ENCODE assay signal across 1 cellular context in genomic region chr3:49929333-49930240, GRCh38.
TF ChIP-seq lines count a peak whose summit lies in the region.

TSS of gene MON1A (minus strand) at chr3:49929811. CDS start at chr3:49913346, 16,465 bp downstream.

TF ChIP-seq in HepG2, 621 proteins besides CTCF, POLR2A, EP300 and RAD21 (continued from another document and continues in another):
- TF ChIP-seq, protein P1, sequence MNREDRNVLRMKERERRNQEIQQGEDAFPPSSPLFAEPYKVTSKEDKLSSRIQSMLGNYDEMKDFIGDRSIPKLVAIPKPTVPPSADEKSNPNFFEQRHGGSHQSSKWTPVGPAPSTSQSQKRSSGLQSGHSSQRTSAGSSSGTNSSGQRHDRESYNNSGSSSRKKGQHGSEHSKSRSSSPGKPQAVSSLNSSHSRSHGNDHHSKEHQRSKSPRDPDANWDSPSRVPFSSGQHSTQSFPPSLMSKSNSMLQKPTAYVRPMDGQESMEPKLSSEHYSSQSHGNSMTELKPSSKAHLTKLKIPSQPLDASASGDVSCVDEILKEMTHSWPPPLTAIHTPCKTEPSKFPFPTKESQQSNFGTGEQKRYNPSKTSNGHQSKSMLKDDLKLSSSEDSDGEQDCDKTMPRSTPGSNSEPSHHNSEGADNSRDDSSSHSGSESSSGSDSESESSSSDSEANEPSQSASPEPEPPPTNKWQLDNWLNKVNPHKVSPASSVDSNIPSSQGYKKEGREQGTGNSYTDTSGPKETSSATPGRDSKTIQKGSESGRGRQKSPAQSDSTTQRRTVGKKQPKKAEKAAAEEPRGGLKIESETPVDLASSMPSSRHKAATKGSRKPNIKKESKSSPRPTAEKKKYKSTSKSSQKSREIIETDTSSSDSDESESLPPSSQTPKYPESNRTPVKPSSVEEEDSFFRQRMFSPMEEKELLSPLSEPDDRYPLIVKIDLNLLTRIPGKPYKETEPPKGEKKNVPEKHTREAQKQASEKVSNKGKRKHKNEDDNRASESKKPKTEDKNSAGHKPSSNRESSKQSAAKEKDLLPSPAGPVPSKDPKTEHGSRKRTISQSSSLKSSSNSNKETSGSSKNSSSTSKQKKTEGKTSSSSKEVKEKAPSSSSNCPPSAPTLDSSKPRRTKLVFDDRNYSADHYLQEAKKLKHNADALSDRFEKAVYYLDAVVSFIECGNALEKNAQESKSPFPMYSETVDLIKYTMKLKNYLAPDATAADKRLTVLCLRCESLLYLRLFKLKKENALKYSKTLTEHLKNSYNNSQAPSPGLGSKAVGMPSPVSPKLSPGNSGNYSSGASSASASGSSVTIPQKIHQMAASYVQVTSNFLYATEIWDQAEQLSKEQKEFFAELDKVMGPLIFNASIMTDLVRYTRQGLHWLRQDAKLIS (CRISPR knock-in tag; IDR thresholded peaks at IDR 0.05): no peak
- no peak for TF ChIP-seq KDM1A (CRISPR knock-in tag; IDR thresholded peaks at IDR 0.05)
- TF ChIP-seq ZNF432 (CRISPR knock-in tag; IDR thresholded peaks at IDR 0.05; ENCODE audit: borderline replicate concordance): no peak
- TF ChIP-seq TAF15 (IDR thresholded peaks at IDR 0.05; ENCODE audit: low read depth, low read length, poor library complexity, severe bottlenecking): no peak
- no peak for TF ChIP-seq PAWR (CRISPR knock-in tag; IDR thresholded peaks at IDR 0.05; ENCODE audit: borderline replicate concordance)
- TF ChIP-seq, protein P2, sequence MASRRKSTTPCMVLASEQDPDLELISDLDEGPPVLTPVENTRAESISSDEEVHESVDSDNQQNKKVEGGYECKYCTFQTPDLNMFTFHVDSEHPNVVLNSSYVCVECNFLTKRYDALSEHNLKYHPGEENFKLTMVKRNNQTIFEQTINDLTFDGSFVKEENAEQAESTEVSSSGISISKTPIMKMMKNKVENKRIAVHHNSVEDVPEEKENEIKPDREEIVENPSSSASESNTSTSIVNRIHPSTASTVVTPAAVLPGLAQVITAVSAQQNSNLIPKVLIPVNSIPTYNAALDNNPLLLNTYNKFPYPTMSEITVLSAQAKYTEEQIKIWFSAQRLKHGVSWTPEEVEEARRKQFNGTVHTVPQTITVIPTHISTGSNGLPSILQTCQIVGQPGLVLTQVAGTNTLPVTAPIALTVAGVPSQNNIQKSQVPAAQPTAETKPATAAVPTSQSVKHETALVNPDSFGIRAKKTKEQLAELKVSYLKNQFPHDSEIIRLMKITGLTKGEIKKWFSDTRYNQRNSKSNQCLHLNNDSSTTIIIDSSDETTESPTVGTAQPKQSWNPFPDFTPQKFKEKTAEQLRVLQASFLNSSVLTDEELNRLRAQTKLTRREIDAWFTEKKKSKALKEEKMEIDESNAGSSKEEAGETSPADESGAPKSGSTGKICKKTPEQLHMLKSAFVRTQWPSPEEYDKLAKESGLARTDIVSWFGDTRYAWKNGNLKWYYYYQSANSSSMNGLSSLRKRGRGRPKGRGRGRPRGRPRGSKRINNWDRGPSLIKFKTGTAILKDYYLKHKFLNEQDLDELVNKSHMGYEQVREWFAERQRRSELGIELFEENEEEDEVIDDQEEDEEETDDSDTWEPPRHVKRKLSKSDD (CRISPR knock-in tag; IDR thresholded peaks at IDR 0.05; ENCODE audit: low read depth): no peak
- TF ChIP-seq ZNF841 (CRISPR knock-in tag; IDR thresholded peaks at IDR 0.05; ENCODE audit: borderline replicate concordance): no peak
- no peak for TF ChIP-seq STAT5B (CRISPR knock-in tag; IDR thresholded peaks at IDR 0.05)
- peak; percentile 66; the same call in 1 of the 2 replicates for TF ChIP-seq KMT2A (CRISPR knock-in tag; IDR thresholded peaks at IDR 0.05)
- TF ChIP-seq FOXO4 (CRISPR knock-in tag; conservative IDR thresholded peaks at IDR 0.05): no peak
- TF ChIP-seq ZNF766 (CRISPR knock-in tag; IDR thresholded peaks at IDR 0.05; ENCODE audit: borderline replicate concordance): no peak; the same call in 1 of the 2 replicates
- TF ChIP-seq, protein P3, sequence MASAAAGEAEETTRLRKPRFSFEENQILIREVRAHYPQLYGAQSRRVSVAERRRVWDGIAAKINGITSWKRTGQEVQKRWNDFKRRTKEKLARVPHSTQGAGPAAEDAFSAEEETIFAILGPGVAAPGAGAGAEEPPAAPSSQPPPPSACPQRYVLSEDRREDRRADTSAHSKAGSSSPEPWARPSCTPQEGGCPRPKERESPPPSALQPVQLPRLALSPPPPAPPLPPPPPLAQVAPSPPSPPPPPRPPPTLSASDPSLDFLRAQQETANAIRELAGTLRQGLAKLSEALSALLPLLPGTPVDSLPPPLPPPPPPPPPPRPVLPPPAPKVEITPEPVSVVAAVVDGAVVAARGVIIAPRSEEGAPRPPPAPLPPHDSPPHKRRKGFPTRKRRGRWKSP (CRISPR knock-in tag; IDR thresholded peaks at IDR 0.05): peak; percentile 74; the same call in 1 of the 2 replicates
- no peak for TF ChIP-seq ZFP36L2 (CRISPR knock-in tag; IDR thresholded peaks at IDR 0.05)
- TF ChIP-seq ZNF205 (CRISPR knock-in tag; IDR thresholded peaks at IDR 0.05): peak; percentile 87; the same call in 1 of the 2 replicates
- TF ChIP-seq ELF1 (CRISPR knock-in tag; IDR thresholded peaks at IDR 0.05): peak; percentile 73
- TF ChIP-seq STAG1 (CRISPR knock-in tag; IDR thresholded peaks at IDR 0.05): peak; percentile 9; the same call in 1 of the 2 replicates
- TF ChIP-seq, protein P4, sequence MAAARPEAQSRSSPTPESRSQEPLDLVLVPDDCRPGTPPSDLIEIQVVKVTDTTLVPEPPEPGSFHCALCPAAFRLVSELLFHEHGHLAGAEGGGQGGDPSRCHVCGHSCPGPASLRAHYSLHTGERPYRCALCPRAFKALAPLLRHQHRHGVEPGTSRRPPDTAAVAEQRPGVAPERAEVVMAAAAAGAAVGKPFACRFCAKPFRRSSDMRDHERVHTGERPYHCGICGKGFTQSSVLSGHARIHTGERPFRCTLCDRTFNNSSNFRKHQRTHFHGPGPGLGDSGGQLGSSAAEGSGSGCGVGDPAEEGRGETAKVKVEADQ (CRISPR knock-in tag; IDR thresholded peaks at IDR 0.05; ENCODE audit: borderline replicate concordance): peak; percentile 61; the same call in 1 of the 2 replicates
- TF ChIP-seq, protein P5, sequence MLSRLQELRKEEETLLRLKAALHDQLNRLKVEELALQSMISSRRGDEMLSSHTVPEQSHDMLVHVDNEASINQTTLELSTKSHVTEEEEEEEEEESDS (CRISPR knock-in tag; IDR thresholded peaks at IDR 0.05; ENCODE audit: borderline replicate concordance): no peak
- no peak for TF ChIP-seq ZFAT (CRISPR knock-in tag; conservative IDR thresholded peaks at IDR 0.05)
- no peak for TF ChIP-seq ZNF607 (CRISPR knock-in tag; IDR thresholded peaks at IDR 0.05; ENCODE audit: borderline replicate concordance)
- no peak for TF ChIP-seq ZNF354B (CRISPR knock-in tag; IDR thresholded peaks at IDR 0.05)
- TF ChIP-seq, protein P6, sequence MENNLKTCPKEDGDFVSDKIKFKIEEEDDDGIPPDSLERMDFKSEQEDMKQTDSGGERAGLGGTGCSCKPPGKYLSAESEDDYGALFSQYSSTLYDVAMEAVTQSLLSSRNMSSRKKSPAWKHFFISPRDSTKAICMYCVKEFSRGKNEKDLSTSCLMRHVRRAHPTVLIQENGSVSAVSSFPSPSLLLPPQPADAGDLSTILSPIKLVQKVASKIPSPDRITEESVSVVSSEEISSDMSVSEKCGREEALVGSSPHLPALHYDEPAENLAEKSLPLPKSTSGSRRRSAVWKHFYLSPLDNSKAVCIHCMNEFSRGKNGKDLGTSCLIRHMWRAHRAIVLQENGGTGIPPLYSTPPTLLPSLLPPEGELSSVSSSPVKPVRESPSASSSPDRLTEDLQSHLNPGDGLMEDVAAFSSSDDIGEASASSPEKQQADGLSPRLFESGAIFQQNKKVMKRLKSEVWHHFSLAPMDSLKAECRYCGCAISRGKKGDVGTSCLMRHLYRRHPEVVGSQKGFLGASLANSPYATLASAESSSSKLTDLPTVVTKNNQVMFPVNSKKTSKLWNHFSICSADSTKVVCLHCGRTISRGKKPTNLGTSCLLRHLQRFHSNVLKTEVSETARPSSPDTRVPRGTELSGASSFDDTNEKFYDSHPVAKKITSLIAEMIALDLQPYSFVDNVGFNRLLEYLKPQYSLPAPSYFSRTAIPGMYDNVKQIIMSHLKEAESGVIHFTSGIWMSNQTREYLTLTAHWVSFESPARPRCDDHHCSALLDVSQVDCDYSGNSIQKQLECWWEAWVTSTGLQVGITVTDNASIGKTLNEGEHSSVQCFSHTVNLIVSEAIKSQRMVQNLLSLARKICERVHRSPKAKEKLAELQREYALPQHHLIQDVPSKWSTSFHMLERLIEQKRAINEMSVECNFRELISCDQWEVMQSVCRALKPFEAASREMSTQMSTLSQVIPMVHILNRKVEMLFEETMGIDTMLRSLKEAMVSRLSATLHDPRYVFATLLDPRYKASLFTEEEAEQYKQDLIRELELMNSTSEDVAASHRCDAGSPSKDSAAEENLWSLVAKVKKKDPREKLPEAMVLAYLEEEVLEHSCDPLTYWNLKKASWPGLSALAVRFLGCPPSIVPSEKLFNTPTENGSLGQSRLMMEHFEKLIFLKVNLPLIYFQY (CRISPR knock-in tag; IDR thresholded peaks at IDR 0.05; ENCODE audit: borderline replicate concordance): peak; percentile 100
- peak; percentile 77; the same call in 1 of the 2 replicates for TF ChIP-seq GLI4 (CRISPR knock-in tag; IDR thresholded peaks at IDR 0.05; ENCODE audit: borderline replicate concordance)
- no peak; the same call in 1 of the 2 replicates for TF ChIP-seq ZNF441 (CRISPR knock-in tag; IDR thresholded peaks at IDR 0.05; ENCODE audit: borderline replicate concordance)
- TF ChIP-seq ZKSCAN1 (IDR thresholded peaks at IDR 0.05; ENCODE audit: low read length): no peak
- peak; percentile 79 for TF ChIP-seq ZNF781 (CRISPR knock-in tag; IDR thresholded peaks at IDR 0.05; ENCODE audit: borderline replicate concordance, not compliant biosample characterization)
- TF ChIP-seq ZNF256 (CRISPR knock-in tag; conservative IDR thresholded peaks at IDR 0.05): no peak
- TF ChIP-seq ZNF75D (CRISPR knock-in tag; IDR thresholded peaks at IDR 0.05; ENCODE audit: borderline replicate concordance): no peak
- TF ChIP-seq ZFP91 (CRISPR knock-in tag; IDR thresholded peaks at IDR 0.05; ENCODE audit: borderline replicate concordance): peak; percentile 87; the same call in 1 of the 2 replicates
- TF ChIP-seq, protein P7, sequence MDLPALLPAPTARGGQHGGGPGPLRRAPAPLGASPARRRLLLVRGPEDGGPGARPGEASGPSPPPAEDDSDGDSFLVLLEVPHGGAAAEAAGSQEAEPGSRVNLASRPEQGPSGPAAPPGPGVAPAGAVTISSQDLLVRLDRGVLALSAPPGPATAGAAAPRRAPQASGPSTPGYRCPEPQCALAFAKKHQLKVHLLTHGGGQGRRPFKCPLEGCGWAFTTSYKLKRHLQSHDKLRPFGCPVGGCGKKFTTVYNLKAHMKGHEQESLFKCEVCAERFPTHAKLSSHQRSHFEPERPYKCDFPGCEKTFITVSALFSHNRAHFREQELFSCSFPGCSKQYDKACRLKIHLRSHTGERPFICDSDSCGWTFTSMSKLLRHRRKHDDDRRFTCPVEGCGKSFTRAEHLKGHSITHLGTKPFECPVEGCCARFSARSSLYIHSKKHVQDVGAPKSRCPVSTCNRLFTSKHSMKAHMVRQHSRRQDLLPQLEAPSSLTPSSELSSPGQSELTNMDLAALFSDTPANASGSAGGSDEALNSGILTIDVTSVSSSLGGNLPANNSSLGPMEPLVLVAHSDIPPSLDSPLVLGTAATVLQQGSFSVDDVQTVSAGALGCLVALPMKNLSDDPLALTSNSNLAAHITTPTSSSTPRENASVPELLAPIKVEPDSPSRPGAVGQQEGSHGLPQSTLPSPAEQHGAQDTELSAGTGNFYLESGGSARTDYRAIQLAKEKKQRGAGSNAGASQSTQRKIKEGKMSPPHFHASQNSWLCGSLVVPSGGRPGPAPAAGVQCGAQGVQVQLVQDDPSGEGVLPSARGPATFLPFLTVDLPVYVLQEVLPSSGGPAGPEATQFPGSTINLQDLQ (CRISPR knock-in tag; IDR thresholded peaks at IDR 0.05): 0 out of 2 replicates have a peak, but pooled peaks have one; percentile 55
- TF ChIP-seq MYNN (CRISPR knock-in tag; IDR thresholded peaks at IDR 0.05; ENCODE audit: low read depth): no peak; the same call in 1 of the 2 replicates
- TF ChIP-seq HMG20B (CRISPR knock-in tag; conservative IDR thresholded peaks at IDR 0.05): peak; percentile 56; the same call in 1 of the 2 replicates
- TF ChIP-seq ZFX (CRISPR knock-in tag; IDR thresholded peaks at IDR 0.05; ENCODE audit: low read depth): peak; percentile 98
- peak; percentile 52; the same call in 1 of the 2 replicates for TF ChIP-seq ZNF12 (CRISPR knock-in tag; IDR thresholded peaks at IDR 0.05)
- TF ChIP-seq, protein P8, sequence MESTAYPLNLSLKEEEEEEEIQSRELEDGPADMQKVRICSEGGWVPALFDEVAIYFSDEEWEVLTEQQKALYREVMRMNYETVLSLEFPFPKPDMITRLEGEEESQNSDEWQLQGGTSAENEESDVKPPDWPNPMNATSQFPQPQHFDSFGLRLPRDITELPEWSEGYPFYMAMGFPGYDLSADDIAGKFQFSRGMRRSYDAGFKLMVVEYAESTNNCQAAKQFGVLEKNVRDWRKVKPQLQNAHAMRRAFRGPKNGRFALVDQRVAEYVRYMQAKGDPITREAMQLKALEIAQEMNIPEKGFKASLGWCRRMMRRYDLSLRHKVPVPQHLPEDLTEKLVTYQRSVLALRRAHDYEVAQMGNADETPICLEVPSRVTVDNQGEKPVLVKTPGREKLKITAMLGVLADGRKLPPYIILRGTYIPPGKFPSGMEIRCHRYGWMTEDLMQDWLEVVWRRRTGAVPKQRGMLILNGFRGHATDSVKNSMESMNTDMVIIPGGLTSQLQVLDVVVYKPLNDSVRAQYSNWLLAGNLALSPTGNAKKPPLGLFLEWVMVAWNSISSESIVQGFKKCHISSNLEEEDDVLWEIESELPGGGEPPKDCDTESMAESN (CRISPR knock-in tag; conservative IDR thresholded peaks at IDR 0.05): peak; percentile 77
- no peak for TF ChIP-seq HNRNPL (IDR thresholded peaks at IDR 0.05; ENCODE audit: low read depth, low read length)
- TF ChIP-seq HDAC6 (IDR thresholded peaks at IDR 0.05; ENCODE audit: low read depth, low read length): no peak
- peak; percentile 81; the same call in 1 of the 2 replicates for TF ChIP-seq ZNF124 (CRISPR knock-in tag; IDR thresholded peaks at IDR 0.05)
- TF ChIP-seq MLLT10 (CRISPR knock-in tag; IDR thresholded peaks at IDR 0.05): no peak
- peak; percentile 89 for TF ChIP-seq HNF4A (CRISPR knock-in tag; IDR thresholded peaks at IDR 0.05)
- peak; percentile 78 for TF ChIP-seq XRCC5 (optimal IDR thresholded peaks at IDR 0.05; ENCODE audit: low read length)
